In genomic region chr7:39741942-39742623, GRCh38 we compare ENCODE assay signal across 8 cellular contexts.
DNase-seq lines count a peak whose midpoint lies in the region; ATAC-seq and TF ChIP-seq lines count a peak whose summit lies in the region.

No MANE protein-coding gene starts in this region.

- H3K27me3 Mint-ChIP-seq in activated T-cell treated with anti-CD3 and anti-CD28 coated beads, Interleukin-2, amount 50 U/mL, for 72 hours (ENCODE audit: low read depth) = no peaks in the 10 kb centered on the region

- H3K27me3 ChIP-seq in A673 (replicated peaks; ENCODE audit: insufficient read depth, low read depth, low read length, poor library complexity) (no peaks in the 10 kb centered on the region), iPS DF 6.9 (ENCODE audit: control insufficient read depth, insufficient read depth, low read length) (no peaks in the 10 kb centered on the region)

- H3K4me1 ChIP-seq in A673 (ENCODE audit: insufficient read depth, low read length, poor library complexity, severe bottlenecking) (no peaks in the 10 kb centered on the region), iPS DF 6.9 (ENCODE audit: control insufficient read depth, insufficient read depth, low read length) (no peaks in the 10 kb centered on the region; the same call in 1 of the 2 replicates)

- peak; percentile 77 to 78 for ATAC-seq in activated T-cell treated with anti-CD3 and anti-CD28 coated beads, Interleukin-2, amount 50 U/mL, for 72 hours (replicated peaks in 1 of 2)
- ATAC-seq in HG03432 (IDR thresholded peaks at IDR 0.05; ENCODE audit: unreplicated experiment) (no peak), HG02623 (IDR thresholded peaks at IDR 0.05; ENCODE audit: unreplicated experiment) (no peak)

- no peaks in the 10 kb centered on the region for H3K36me3 Mint-ChIP-seq in activated T-cell treated with anti-CD3 and anti-CD28 coated beads, Interleukin-2, amount 50 U/mL, for 72 hours (ENCODE audit: insufficient read depth in 2 of 2)

- POLR2A ChIA-PET in A673 (lab: Charles Lee; ENCODE audit: low non-redundant PET) = no interaction called here

- intact Hi-C loops in A673 (cut with micrococcal nuclease; ENCODE audit: unreplicated experiment) = no loop called here

- in situ Hi-C loops in GM13977 (cut with MboI; ENCODE audit: low pct_unique_long_range_greater_than_20kb, low sequenced_read_pairs, unreplicated experiment) = no loop called here

- BruUV-seq in A673 (replicated peaks; lab: Mats Ljungman, UMichigan) = no TSS peak

- no peak overlapping the region for H3K4me3 ChIP-seq in A673 (ENCODE audit: low read depth, low read length, poor library complexity, severe bottlenecking)
- H3K4me3 ChIP-seq in iPS DF 6.9 (ENCODE audit: low read length) = no peak overlapping the region

- H3K4me1 Mint-ChIP-seq in activated T-cell treated with anti-CD3 and anti-CD28 coated beads, Interleukin-2, amount 50 U/mL, for 72 hours (ENCODE audit: low read depth) = peaks cover 12% of the 10 kb centered on the region

- H3K9me3 Mint-ChIP-seq in activated T-cell treated with anti-CD3 and anti-CD28 coated beads, Interleukin-2, amount 50 U/mL, for 72 hours = no peaks in the 10 kb centered on the region

- TF ChIP-seq CTCF in A673 (conservative IDR thresholded peaks at IDR 0.05; ENCODE audit: low read depth, low read length) (peak; percentile 67), GM13977 (IDR thresholded peaks at IDR 0.05; ENCODE audit: extremely low read depth, insufficient read depth, missing control alignments) (peak; percentile 58)

- DNase-seq in A673 (ENCODE audit: low spot score) (peak; percentile 67), GM13977 (ENCODE audit: low spot score) (no peak), NCI-H2107 treated with DMSO at 0.1 percent for 48 hours (lab: John Stamatoyannopoulos, UW; ENCODE audit: unreplicated experiment) (peak; percentile 65), iPS DF 6.9 (ENCODE audit: low read depth, low spot score) (peak; percentile 80)
- peak; percentile 68 to 72 for DNase-seq in activated T-cell treated with anti-CD3 and anti-CD28 coated beads, Interleukin-2, amount 50 U/mL, for 72 hours
- peak; percentile 8 for DNase-seq in stimulated activated naive CD4-positive, alpha-beta T cell treated with Interleukin-2 at 50 U/mL for 16 hours (lab: John Stamatoyannopoulos, UW)

- CTCF ChIA-PET in A673 (lab: Charles Lee) = no interaction called here

- H3K9me3 ChIP-seq in A673 (ENCODE audit: low read depth, low read length, poor library complexity, severe bottlenecking) (no peaks in the 10 kb centered on the region), iPS DF 6.9 (ENCODE audit: control insufficient read depth, insufficient read depth, low read length) (no peaks in the 10 kb centered on the region)

- H3K27ac ChIP-seq in A673 (ENCODE audit: low read depth, low read length, poor library complexity, severe bottlenecking) = no peak overlapping the region
- H3K27ac ChIP-seq in iPS DF 6.9 (ENCODE audit: low read length) = no peak overlapping the region

- H3K36me3 ChIP-seq in A673 (ENCODE audit: insufficient read depth, low read length, poor library complexity, severe bottlenecking) (no peaks in the 10 kb centered on the region), iPS DF 6.9 (ENCODE audit: control insufficient read depth, insufficient read depth, low read length) (no peaks in the 10 kb centered on the region; the same call in 1 of the 2 replicates)

- H3K4me3 Mint-ChIP-seq in activated T-cell treated with anti-CD3 and anti-CD28 coated beads, Interleukin-2, amount 50 U/mL, for 72 hours = no peak overlapping the region

- H3K27ac Mint-ChIP-seq in activated T-cell treated with anti-CD3 and anti-CD28 coated beads, Interleukin-2, amount 50 U/mL, for 72 hours = no peak overlapping the region

- no CpG with 5 or more reads among the region's 13 CpGs for WGBS in iPS DF 6.9 (ENCODE audit: insufficient coverage, insufficient read length)

Comparison
In these comparisons a context has a peak if more than half of its experiments do, and no peak if none do; other contexts are left out.
1. ATAC-seq: peak in activated T-cell treated with anti-CD3 and anti-CD28 coated beads, Interleukin-2, amount 50 U/mL, for 72 hours (2 of 2); none in HG03432 (single experiment) and HG02623 (single experiment).